In the genomic region with DNA sequence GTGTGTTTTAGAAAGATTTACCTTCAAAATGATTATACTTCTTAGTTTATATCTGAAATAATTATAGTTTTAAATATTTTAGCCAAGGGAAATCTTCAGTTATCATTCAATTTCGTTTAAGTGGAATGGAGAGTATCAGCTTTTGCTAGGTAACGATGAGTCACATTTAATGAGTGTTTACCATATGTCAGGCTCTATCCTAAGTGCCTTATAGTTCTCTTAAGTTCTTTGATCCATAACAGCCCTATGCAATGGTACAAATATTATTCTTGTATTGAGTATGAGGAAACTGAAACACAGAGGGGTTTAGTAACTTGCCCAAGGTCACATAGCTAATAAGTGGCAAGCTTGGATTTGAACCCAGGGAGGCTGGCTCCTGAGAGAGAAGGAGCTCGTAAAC, we compare ENCODE assay signal across 14 cellular contexts. TPM values are rescaled to one million over a fixed set of nuclear protein-coding genes. Genes with fewer than 3 reads are reported as not detected.
A peak's percentile ranks its signal among the peaks of the same experiment; 100 is the strongest.
DNase-seq lines count a peak whose midpoint lies in the region; ATAC-seq and TF ChIP-seq lines count a peak whose summit lies in the region.
"Had no signal": no experiment of that assay in that cellular context is flagged by ENCODE, and none has a peak within 500 bp of the region (broad histone marks: within the 10 kb centered on the region; RNA-seq: fewer than 3 reads in every experiment).

No MANE protein-coding gene starts in this region.

- H3K27me3 ChIP-seq in left lung, result peaks cover 0 to 7% of the 10 kb centered on the region in 2 donors
- H3K27me3 ChIP-seq in A673 (replicated peaks; ENCODE audit: insufficient read depth, low read depth, low read length, poor library complexity), result no peaks in the 10 kb centered on the region
- H3K27me3 ChIP-seq: BLaER1, SJSA1 had no signal

- TF ChIP-seq CTCF in RWPE1 (conservative IDR thresholded peaks at IDR 0.05; ENCODE audit: low read depth), result no peak
- TF ChIP-seq CTCF in left lung (IDR thresholded peaks at IDR 0.05), result no peak
- TF ChIP-seq CTCF in A673 (conservative IDR thresholded peaks at IDR 0.05; ENCODE audit: low read depth, low read length), result no peak

- H3K4me3 ChIP-seq in left lung (no peak overlapping the region), A673 (ENCODE audit: low read depth, low read length, poor library complexity, severe bottlenecking) (no peak overlapping the region)
- H3K4me3 ChIP-seq: BLaER1, HAP-1, SJSA1 had no signal

- no peaks in the 10 kb centered on the region for H3K9me3 ChIP-seq in left lung
- no peaks in the 10 kb centered on the region for H3K9me3 ChIP-seq in A673 (ENCODE audit: low read depth, low read length, poor library complexity, severe bottlenecking)
- H3K9me3 ChIP-seq: BLaER1, HAP-1, SJSA1 had no signal

- intact Hi-C loops in left lung (cut with DNase I), result no loop called here
- intact Hi-C loops in A673 (cut with micrococcal nuclease; ENCODE audit: unreplicated experiment), result loop anchor here (10.0 kb wide), 1 partner anchor 62 kb away; no protein-coding TSS in a partner anchor

- DNase-seq in NCI-H2171 treated with DMSO at 0.1 percent for 48 hours (lab: John Stamatoyannopoulos, UW) (peak; percentile 45), NCI-H2171 (lab: John Stamatoyannopoulos, UW) (no peak), NCI-H2029 treated with DMSO at 0.1 percent for 48 hours (lab: John Stamatoyannopoulos, UW) (peak; percentile 51), RWPE1 (ENCODE audit: low spot score) (peak; percentile 46), left lung (no peak), A673 (ENCODE audit: low spot score) (no peak), NCI-H2107 treated with DMSO at 0.1 percent for 48 hours (lab: John Stamatoyannopoulos, UW; ENCODE audit: unreplicated experiment) (no peak)
- DNase-seq: NCI-H1105 treated with DMSO at 0.1 percent for 48 hours, NCI-H187, OCI-M1 had no signal

- H3K36me3 ChIP-seq in left lung, result no peaks in the 10 kb centered on the region
- no peaks in the 10 kb centered on the region for H3K36me3 ChIP-seq in A673 (ENCODE audit: insufficient read depth, low read length, poor library complexity, severe bottlenecking)
- H3K36me3 ChIP-seq: BLaER1, HAP-1, SJSA1 had no signal

- CTCF ChIA-PET in RWPE1 (lab: Yijun Ruan, JAX) (no interaction called here), A673 (lab: Charles Lee) (interaction anchor here (0.7 kb wide), 1 partner anchor 549 kb away, joined by 4 read pairs; no protein-coding TSS in a partner anchor)

- BruUV-seq in A673 (replicated peaks; lab: Mats Ljungman, UMichigan), result no TSS peak

- H3K27ac ChIP-seq in RWPE1 (no peak overlapping the region), left lung (no peak overlapping the region), A673 (ENCODE audit: low read depth, low read length, poor library complexity, severe bottlenecking) (no peak overlapping the region)
- H3K27ac ChIP-seq: BLaER1, SJSA1 had no signal

- ATAC-seq in left lung (peak; percentile 44), GM19467 (IDR thresholded peaks at IDR 0.05; ENCODE audit: unreplicated experiment) (no peak)

- no peaks in the 10 kb centered on the region for H3K4me1 ChIP-seq in left lung
- H3K4me1 ChIP-seq in A673 (ENCODE audit: insufficient read depth, low read length, poor library complexity, severe bottlenecking), result no peaks in the 10 kb centered on the region
- H3K4me1 ChIP-seq: HAP-1, SJSA1 had no signal

- POLR2A ChIA-PET in RWPE1 (lab: Yijun Ruan, JAX; ENCODE audit: low non-redundant PET) (no interaction called here), A673 (lab: Charles Lee; ENCODE audit: low non-redundant PET) (no interaction called here)

RNA-seq across cellular contexts. Expression of gene SHB, which starts 37.5 kb away (rescaled TPM):
- total RNA-seq in left lung (10 to 100 TPM; 26.7 to 26.8 TPM), A673 (2021) (14.7 and 20.7 TPM in 2 replicates)

Comparison
In these comparisons a context has a peak if more than half of its experiments do, and no peak if none do; other contexts are left out.
1. DNase-seq: peak in NCI-H2171 treated with DMSO at 0.1 percent for 48 hours (single experiment), NCI-H2029 treated with DMSO at 0.1 percent for 48 hours (single experiment) and RWPE1 (single experiment); none in NCI-H2171 (single experiment), left lung (0 of 2), A673 (single experiment) and NCI-H2107 treated with DMSO at 0.1 percent for 48 hours (single experiment).